Comparison of ENCODE assay signal across 26 cellular contexts in genomic region chr3:82816086-82816485, GRCh38.
"Had no signal": no experiment of that assay in that cellular context is flagged by ENCODE, and none has a peak within 500 bp of the region (broad histone marks: within the 10 kb centered on the region; RNA-seq: fewer than 3 reads in every experiment).

No MANE protein-coding gene starts in this region.

- H3K27me3 ChIP-seq: colonic mucosa, dorsolateral prefrontal cortex, esophagus muscularis mucosa, esophagus squamous epithelium, gastrocnemius medialis, gastroesophageal sphincter, heart left ventricle, heart right ventricle, hepatocyte had no signal

- H3K9me3 ChIP-seq: colonic mucosa, gastrocnemius medialis had no signal

- H3K27ac ChIP-seq: colonic mucosa, dorsolateral prefrontal cortex, esophagus muscularis mucosa, esophagus squamous epithelium, gastrocnemius medialis, gastroesophageal sphincter, heart left ventricle, heart right ventricle, hepatocyte had no signal

- ATAC-seq: effector memory CD8-positive, alpha-beta T cell; esophagus mucosa; gastrocnemius medialis; gastroesophageal sphincter; heart left ventricle had no signal

- DNase-seq: colonic mucosa; cortex of kidney; dermis blood vessel endothelial cell; dorsolateral prefrontal cortex; effector CD4-positive, alpha-beta T cell; effector CD8-positive, alpha-beta T cell; effector memory CD4-positive, alpha-beta T cell; effector memory CD8-positive, alpha-beta T cell; endodermal cell; erythroblast; esophagus squamous epithelium; foreskin fibroblast; gastrocnemius medialis; glutamatergic neuron; head of caudate nucleus; heart left ventricle; heart right ventricle; hippocampal formation had no signal

- H3K79me2 ChIP-seq: hepatocyte had no signal

- H3K4me1 ChIP-seq: colonic mucosa, esophagus muscularis mucosa, esophagus squamous epithelium, gastrocnemius medialis, gastroesophageal sphincter, heart left ventricle, heart right ventricle had no signal

- H3K4me3 ChIP-seq: colonic mucosa, coronary artery, dorsolateral prefrontal cortex, esophagus muscularis mucosa, esophagus squamous epithelium, gastrocnemius medialis, gastroesophageal sphincter, heart left ventricle, heart right ventricle, hepatocyte had no signal

- H3K36me3 ChIP-seq: colonic mucosa, esophagus muscularis mucosa, esophagus squamous epithelium, gastrocnemius medialis, gastroesophageal sphincter, heart left ventricle, heart right ventricle had no signal

- H3K4me2 ChIP-seq: hepatocyte had no signal

- H2AFZ ChIP-seq: hepatocyte had no signal

- FAIRE-seq: colon, endometrium, endothelial cell of umbilical vein had no signal
